In the genomic region with DNA sequence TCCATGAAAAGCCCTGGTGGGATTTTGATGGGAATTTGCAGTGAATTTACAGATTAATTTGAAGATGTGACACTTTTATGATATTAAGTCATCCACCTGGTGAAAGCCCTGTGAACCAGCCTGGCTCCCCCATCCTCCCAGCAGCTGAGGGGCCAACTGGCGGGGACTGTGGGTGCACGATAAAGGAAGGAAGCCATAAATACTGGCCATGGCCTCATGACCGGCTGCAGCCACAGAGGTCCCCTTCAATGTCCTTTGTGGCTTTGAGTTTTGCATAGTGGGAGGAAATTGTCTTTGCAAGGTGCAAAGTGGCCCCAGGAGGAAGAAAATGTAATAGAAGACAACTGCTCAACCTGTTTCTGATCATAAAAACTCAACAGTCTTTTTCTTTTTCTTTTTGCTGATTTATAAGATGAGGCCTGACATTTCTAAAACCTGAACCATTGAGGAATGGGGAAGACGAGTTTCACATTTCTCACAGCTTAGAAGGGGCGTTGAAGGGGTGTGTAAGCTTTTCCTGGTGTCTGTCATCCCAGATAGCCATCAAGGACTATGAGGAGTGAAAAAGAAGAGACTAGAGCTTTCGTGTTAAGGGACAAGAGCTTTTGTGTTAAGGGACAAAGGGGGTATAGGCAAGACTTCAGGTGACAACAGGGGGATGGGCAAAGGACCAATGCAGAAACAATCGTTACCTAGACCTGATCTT, we compare ENCODE assay signal across 14 cellular contexts. TPM values are rescaled to one million over a fixed set of nuclear protein-coding genes. Genes with fewer than 3 reads are reported as not detected.
DNase-seq lines count a peak whose midpoint lies in the region; ATAC-seq and TF ChIP-seq lines count a peak whose summit lies in the region.
"Had no signal": no experiment of that assay in that cellular context is flagged by ENCODE, and none has a peak within 500 bp of the region (broad histone marks: within the 10 kb centered on the region; RNA-seq: fewer than 3 reads in every experiment).

No MANE protein-coding gene starts in this region.

- no peak overlapping the region for H3K27ac ChIP-seq in Peyer's patch
- H3K27ac ChIP-seq: WERI-Rb-1 had no signal

- H3K4me3 ChIP-seq in Peyer's patch, result no peak overlapping the region

- no peaks in the 10 kb centered on the region for H3K9me3 ChIP-seq in Peyer's patch

- DNase-seq in AML-193 (lab: John Stamatoyannopoulos, UW) (peak; percentile 32 to 41), Peyer's patch (peak in 2 of 3 donors; percentile 73 to 80), inferior parietal cortex (ENCODE audit: extremely low spot score) (no peak), ureter (ENCODE audit: low spot score) (no peak), T-helper 9 cell (no peak)
- DNase-seq: ACHN, NCI-H1048, occipital lobe, WERI-Rb-1 had no signal

- ATAC-seq in GM18867 (IDR thresholded peaks at IDR 0.05; ENCODE audit: unreplicated experiment), result peak; percentile 73
- ATAC-seq in HG03097 (IDR thresholded peaks at IDR 0.05; ENCODE audit: low FRiP score, unreplicated experiment), result peak; percentile 74
- no peak for ATAC-seq in GM19395 (IDR thresholded peaks at IDR 0.05; ENCODE audit: unreplicated experiment)

- H3K27me3 ChIP-seq in Peyer's patch, result no peaks in the 10 kb centered on the region

- H3K36me3 ChIP-seq in Peyer's patch, result no peaks in the 10 kb centered on the region
- H3K36me3 ChIP-seq: WERI-Rb-1 had no signal

- TF ChIP-seq CTCF in Peyer's patch (IDR thresholded peaks at IDR 0.05), result no peak

- no peak for TF ChIP-seq POLR2A in Peyer's patch (IDR thresholded peaks at IDR 0.05)

- peaks cover 0 to 8% (median 3%) of the 10 kb centered on the region in 4 donors for H3K4me1 ChIP-seq in Peyer's patch

RNA-seq across cellular contexts. Expression of gene NDUFV1, which starts 6.3 kb away (rescaled TPM):
- 100 to 1,000 TPM; 297 to 532 (median 329) TPM for total RNA-seq in Peyer's patch
- 199 TPM for total RNA-seq in ureter

RNA-seq across cellular contexts. Expression of gene GSTP1, which starts 16.9 kb away (rescaled TPM):
- total RNA-seq in Peyer's patch (100 to 1,000 TPM; 237 to 451 (median 419) TPM), ureter (771 TPM)

RNA-seq across cellular contexts. Expression of gene NUDT8, which starts 29.3 kb away (rescaled TPM):
- total RNA-seq in Peyer's patch, result 10 to 100 TPM in 3 of 4 donors, 1 to 10 TPM in 1; 5.0 to 64.1 (median 45.4) TPM
- total RNA-seq in ureter, result 6.9 TPM

RNA-seq across cellular contexts. Expression of gene TBX10, which starts 39.1 kb away (rescaled TPM):
- total RNA-seq in Peyer's patch (10 to 100 TPM in 3 of 4 donors, not detected in 1; 16.9 to 82.5 (median 64.1) TPM), ureter (not detected)
- total RNA-seq: chondrocyte, Daoy, occipital lobe had no signal

RNA-seq across cellular contexts. Expression of gene ACY3, which starts 50.1 kb away (rescaled TPM):
- total RNA-seq in Peyer's patch, result 100 to 1,000 TPM in 2 of 4 donors, 10 to 100 TPM in 2; 12.4 to 176 (median 105) TPM
- total RNA-seq in ureter, result 0.29 TPM
- total RNA-seq: chondrocyte, Daoy had no signal

Comparison
In these comparisons a context has a peak if more than half of its experiments do, and no peak if none do; other contexts are left out.
1. DNase-seq: peak in AML-193 (2 of 2) and Peyer's patch (2 of 3); none in inferior parietal cortex (single experiment), ureter (single experiment) and T-helper 9 cell (single experiment).